In genomic region chr10:86440874-86441838, GRCh38 we compare ENCODE assay signal across 1 cellular context.
TF ChIP-seq lines count a peak whose summit lies in the region.

No MANE protein-coding gene starts in this region.

TF ChIP-seq in A549, 52 proteins besides CTCF, POLR2A, EP300 and RAD21 (continued from another document):
- TF ChIP-seq FOSL2 (IDR thresholded peaks at IDR 0.05) (peak; percentile 71), FOSL2 (CRISPR knock-in tag; IDR thresholded peaks at IDR 0.05) (peak; percentile 93), FOXS1 (CRISPR knock-in tag; IDR thresholded peaks at IDR 0.05) (0 out of 2 replicates have a peak, but pooled peaks have one; percentile 11), NFE2L2 (conservative IDR thresholded peaks at IDR 0.05; ENCODE audit: low read length) (peak; percentile 90), RCOR1 (IDR thresholded peaks at IDR 0.05; ENCODE audit: low read depth, low read length) (no peak)
